ENCODE assay signal across 18 cellular contexts in the genomic region with DNA sequence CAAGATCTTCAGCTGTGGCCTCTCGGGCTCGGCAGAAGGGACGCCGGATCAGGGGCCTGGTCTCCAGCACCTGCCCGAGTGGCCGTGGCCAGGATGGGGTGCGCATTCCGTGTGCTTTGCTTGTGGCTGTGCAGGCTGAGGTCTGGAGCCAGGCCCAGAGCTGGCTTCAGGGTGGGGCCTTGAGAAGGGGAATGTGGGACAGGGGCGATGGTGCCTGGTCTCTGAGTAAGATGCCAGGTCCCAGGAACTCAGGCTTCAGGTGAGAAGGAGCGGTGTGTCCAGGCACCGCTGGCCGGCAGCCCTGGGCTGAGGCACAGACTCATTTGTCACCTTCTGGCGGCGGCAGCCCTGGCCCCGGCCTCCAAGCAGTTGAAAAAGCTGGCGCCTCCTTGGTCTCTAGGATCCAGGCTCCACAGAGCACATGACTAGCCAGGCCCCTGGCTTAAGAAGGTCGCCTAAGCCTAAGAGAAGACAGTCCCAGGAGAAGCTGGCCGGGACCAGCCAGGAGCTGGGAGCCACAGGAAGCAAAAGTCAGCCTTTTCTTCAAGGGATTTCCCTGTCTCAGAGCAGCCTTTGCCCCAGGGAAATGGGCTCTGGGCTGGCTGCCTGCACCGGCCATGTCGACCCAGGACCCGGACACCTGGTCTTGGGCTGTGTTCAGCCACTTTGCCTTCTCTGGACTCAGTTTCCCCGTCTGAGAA. TPM values are rescaled to one million over a fixed set of nuclear protein-coding genes. Genes with fewer than 3 reads are reported as not detected.
DNase-seq lines count a peak whose midpoint lies in the region; ATAC-seq, FAIRE-seq and TF ChIP-seq lines count a peak whose summit lies in the region.
"Had no signal": no experiment of that assay in that cellular context is flagged by ENCODE, and none has a peak within 500 bp of the region (broad histone marks: within the 10 kb centered on the region; RNA-seq: fewer than 3 reads in every experiment).

No MANE protein-coding gene starts in this region.

- DNase-seq in HCT116 (ENCODE audit: low read depth, low spot score) (no peak), WERI-Rb-1 (peak; percentile 66), HepG2 (ENCODE audit: low spot score) (no peak), posterior vena cava (ENCODE audit: low spot score) (peak; percentile 80), natural killer cell (no peak), amygdala (lab: John Stamatoyannopoulos, UW) (no peak), NCI-H128 (lab: John Stamatoyannopoulos, UW; ENCODE audit: unreplicated experiment) (no peak)
- DNase-seq: activated naive CD4-positive, alpha-beta T cell; activated T-cell treated with anti-CD3 and anti-CD28 coated beads for 4 hours; AML-193; colonic mucosa; kidney glomerular epithelial cell; NCI-H748 treated with DMSO at 0.1 percent for 48 hours; stimulated activated CD8-positive, alpha-beta memory T cell treated with anti-CD3 and anti-CD28 coated beads, Interleukin-4, amount 100 ng/mL, for 48 hours had no signal

- 0 out of 2 replicates have a peak, but pooled peaks have one; percentile 5 for ATAC-seq in HCT116
- ATAC-seq in HepG2 = peak; percentile 6; the same call in 1 of the 3 replicates
- ATAC-seq in HG03460 (IDR thresholded peaks at IDR 0.05; ENCODE audit: unreplicated experiment) = no peak
- ATAC-seq in natural killer cell = no peak

- peaks cover 0 to 39% of the 10 kb centered on the region in 2 experiments; a peak in 3 of 4 replicates for H3K4me1 ChIP-seq in HCT116 (ENCODE audit: control insufficient read depth in 1 of 2, insufficient read depth in 2 of 2, low read length in 2 of 2)
- no peaks in the 10 kb centered on the region for H3K4me1 ChIP-seq in HepG2 (ENCODE audit: insufficient read depth, low read length)
- H3K4me1 ChIP-seq: colonic mucosa had no signal

- intact Hi-C loops in HCT116 (cut with micrococcal nuclease) = no loop called here
- intact Hi-C loops in HepG2 (cut with micrococcal nuclease; ENCODE audit: unreplicated experiment) = no loop called here
- intact Hi-C loops in posterior vena cava (cut with DNase I) = no loop called here
- intact Hi-C loops in natural killer cell (cut with micrococcal nuclease) = no loop called here

- TF ChIP-seq POLR2A in HCT116 (IDR thresholded peaks at IDR 0.05; ENCODE audit: borderline replicate concordance, extremely low read depth, insufficient read depth, insufficient read length) (no peak), HepG2 (IDR thresholded peaks at IDR 0.05; ENCODE audit: insufficient read depth in 1 of 2, low read depth in 2 of 2, low read length in 2 of 2) (no peak)

- POLR2A ChIA-PET in HCT116 (lab: Charles Lee) (no interaction called here), HepG2 (lab: Yijun Ruan, JAX) (no interaction called here)

- TF ChIP-seq CTCF in HCT116 (IDR thresholded peaks at IDR 0.05 in 2 of 3, conservative IDR thresholded peaks at IDR 0.05 in 1 of 3; ENCODE audit: borderline replicate concordance in 1 of 3, insufficient read depth in 1 of 3, low read depth in 2 of 3, low read length in 2 of 3) = no peak
- no peak for TF ChIP-seq CTCF in WERI-Rb-1 (IDR thresholded peaks at IDR 0.05; ENCODE audit: low read depth, low read length)
- TF ChIP-seq CTCF in HepG2 (CRISPR knock-in tag; IDR thresholded peaks at IDR 0.05) = no peak
- TF ChIP-seq CTCF in natural killer cell (IDR thresholded peaks at IDR 0.05) = no peak

- no peaks in the 10 kb centered on the region for H3K9me3 Mint-ChIP-seq in natural killer cell

- no peak overlapping the region for H3K27ac Mint-ChIP-seq in natural killer cell

- RAD21 ChIA-PET in HCT116 (lab: Charles Lee; ENCODE audit: low non-redundant PET in 1 of 2, low total read pairs in 2 of 2, uncharacterized antibody in 2 of 2, unreplicated experiment in 2 of 2) = no interaction called here

- BruUV-seq in HCT116 (replicated peaks; lab: Mats Ljungman, UMichigan) (no TSS peak), HepG2 (replicated peaks; lab: Mats Ljungman, UMichigan) (no TSS peak)

- H3K4me3 Mint-ChIP-seq in natural killer cell = no peak overlapping the region

- WGBS in HepG2 (ENCODE audit: low lambda C conversion rate) = 28% methylated on average over 22 of the region's 22 CpGs

- H3K27me3 Mint-ChIP-seq in natural killer cell (ENCODE audit: low read depth in 2 of 2) = peaks cover 0 to 4% of the 10 kb centered on the region in 2 donors

- H3K9me2 ChIP-seq in HCT116 (ENCODE audit: insufficient read depth) = no peaks in the 10 kb centered on the region

- no peaks in the 10 kb centered on the region for H3K36me3 Mint-ChIP-seq in natural killer cell

- H4K20me1 ChIP-seq in HCT116 (ENCODE audit: insufficient read depth) (peaks cover 11% of the 10 kb centered on the region; the same call in 1 of the 2 replicates), HepG2 (ENCODE audit: insufficient read depth, low read length) (no peaks in the 10 kb centered on the region; the same call in 1 of the 2 replicates)

- H2AFZ ChIP-seq in HCT116 (ENCODE audit: low read depth, low read length, poor library complexity, severe bottlenecking) (no peak overlapping the region), HepG2 (ENCODE audit: low read length) (no peak overlapping the region)

- CTCF ChIA-PET in HCT116 (lab: Charles Lee) = interaction anchor here (1.3 to 2.6 kb wide), 2 partner anchors 21 to 30 kb away, joined by 4 to 13 read pairs; no protein-coding TSS in a partner anchor
- CTCF ChIA-PET in HepG2 (lab: Yijun Ruan, JAX; ENCODE audit: low intra/inter-chr PET ratio, low total read pairs) = no interaction called here

- H3K4me1 Mint-ChIP-seq in natural killer cell = peaks cover 0 to 4% of the 10 kb centered on the region in 2 donors

- H3K9me3 ChIP-seq in HCT116 (ENCODE audit: control insufficient read depth in 1 of 2, insufficient read depth in 1 of 2, low read depth in 1 of 2, low read length in 2 of 2) (no peaks in the 10 kb centered on the region), WERI-Rb-1 (ENCODE audit: severe bottlenecking) (no peaks in the 10 kb centered on the region), HepG2 (ENCODE audit: low read length) (no peaks in the 10 kb centered on the region)
- H3K9me3 ChIP-seq: colonic mucosa had no signal

- TF ChIP-seq EP300 in HepG2 (IDR thresholded peaks at IDR 0.05; ENCODE audit: low read depth in 2 of 2, low read length in 2 of 2) (no peak), HepG2 (CRISPR knock-in tag; IDR thresholded peaks at IDR 0.05; ENCODE audit: borderline replicate concordance) (no peak)

- H3K4me2 ChIP-seq in HCT116 (ENCODE audit: low read length) = no peak overlapping the region
- H3K4me2 ChIP-seq in HepG2 (ENCODE audit: low read depth, low read length) = no peak overlapping the region

- H3K36me3 ChIP-seq in HCT116 (ENCODE audit: control insufficient read depth in 1 of 2, insufficient read depth in 2 of 2, low read length in 2 of 2) (peaks cover 17 to 39% of the 10 kb centered on the region in 2 experiments; a peak in 3 of 4 replicates), WERI-Rb-1 (no peaks in the 10 kb centered on the region), HepG2 (replicated peaks in 1 of 2; ENCODE audit: control insufficient read depth in 1 of 2, insufficient read depth in 2 of 2, low read length in 2 of 2) (no peaks in the 10 kb centered on the region)
- H3K36me3 ChIP-seq: colonic mucosa had no signal

- H3K4me3 ChIP-seq in HCT116 (replicated peaks in 1 of 2; ENCODE audit: low read depth in 1 of 2, low read length in 2 of 2) (no peak overlapping the region), WERI-Rb-1 (ENCODE audit: low read depth, low read length) (no peak overlapping the region), HepG2 (replicated peaks in 1 of 3; ENCODE audit: insufficient read depth in 1 of 3, low read depth in 2 of 3, low read length in 3 of 3) (no peak overlapping the region)
- H3K4me3 ChIP-seq: colonic mucosa had no signal

- in situ Hi-C loops in HepG2 (cut with HindIII; ENCODE audit: extremely low pct_ligation_motif_present, low pct_unique_long_range_greater_than_20kb) = no loop called here

- H3K27ac ChIP-seq in HCT116 (ENCODE audit: low read depth, low read length) = peak overlapping the region; percentile 49; the same call in 1 of the 2 replicates
- peak overlapping the region; percentile 50 for H3K27ac ChIP-seq in WERI-Rb-1
- H3K27ac ChIP-seq in HepG2 (ENCODE audit: extremely low read length, insufficient read depth, low read length) = no peak overlapping the region
- H3K27ac ChIP-seq: colonic mucosa had no signal

- H3K27me3 ChIP-seq in HCT116 (ENCODE audit: insufficient read depth, low read length) (no peaks in the 10 kb centered on the region), WERI-Rb-1 (ENCODE audit: insufficient read depth, low read depth, severe bottlenecking) (no peaks in the 10 kb centered on the region), HepG2 (ENCODE audit: control insufficient read depth in 1 of 2, insufficient read depth in 2 of 2, low read length in 2 of 2) (peaks cover 30 to 84% of the 10 kb centered on the region in 2 experiments)
- H3K27me3 ChIP-seq: colonic mucosa had no signal

- H3K9ac ChIP-seq in HCT116 (ENCODE audit: low read length) (no peak overlapping the region), HepG2 (ENCODE audit: insufficient read depth, low read depth, low read length) (no peak overlapping the region)

- peaks cover 15% of the 10 kb centered on the region for H3K79me2 ChIP-seq in HCT116 (ENCODE audit: insufficient read depth, low read length)
- no peaks in the 10 kb centered on the region for H3K79me2 ChIP-seq in HepG2 (ENCODE audit: insufficient read depth, low read length)

- no peak for FAIRE-seq in HepG2 (lab: Jason Lieb, UNC)
- FAIRE-seq: G401.6, RCC 7860 had no signal

- no peak for TF ChIP-seq RAD21 in HCT116 (IDR thresholded peaks at IDR 0.05; ENCODE audit: low read depth)
- no peak for TF ChIP-seq RAD21 in HepG2 (CRISPR knock-in tag; IDR thresholded peaks at IDR 0.05)

RNA-seq across cellular contexts. Expression of gene MRGBP, which starts 35.1 kb away (rescaled TPM):
- 33.8 TPM for total RNA-seq in HCT116 (2021; ENCODE audit: unreplicated experiment)
- polyA plus RNA-seq in HCT116 (2012) = 28.7 and 30.0 TPM in 2 replicates
- total RNA-seq in HepG2 (2016; rRNA removed; fragmentation: Illumina TruSeq; extraction: Trizol) = 34.8 and 35.9 TPM in 2 replicates
- 79.0 and 80.7 TPM in 2 replicates for total RNA-seq in HepG2 (2016; cell fraction: cytosol; rRNA removed; fragmentation: Illumina TruSeq; extraction: Trizol; ENCODE audit: low read depth)
- total RNA-seq in HepG2 (2016; cell fraction: insoluble cytoplasmic fraction; rRNA removed; fragmentation: Illumina TruSeq; extraction: Trizol) = 31.8 and 38.7 TPM in 2 replicates
- total RNA-seq in HepG2 (2016; cell fraction: membrane; rRNA removed; fragmentation: Illumina TruSeq; extraction: Trizol) = 96.7 and 98.0 TPM in 2 replicates
- total RNA-seq in HepG2 (2016; cell fraction: nucleus; rRNA removed; fragmentation: Illumina TruSeq; extraction: Trizol) = 17.0 and 18.5 TPM in 2 replicates
- polyA plus RNA-seq in HepG2 (2011; rRNA removed) = 31.6 and 34.2 TPM in 2 replicates
- 30.7 and 37.2 TPM in 2 replicates for polyA plus RNA-seq in HepG2 (2011; cell fraction: cytosol; rRNA removed)
- 29.7 and 36.4 TPM in 2 replicates for polyA plus RNA-seq in HepG2 (2011; cell fraction: nucleus; rRNA removed)
- polyA plus RNA-seq in HepG2 (2012) = 21.6 and 23.1 TPM in 2 replicates
- polyA plus RNA-seq in HepG2 (2016; cell fraction: cytosol; fragmentation: Illumina TruSeq; extraction: Trizol; ENCODE audit: low read depth) = 88.5 and 96.5 TPM in 2 replicates
- 34.9 and 39.2 TPM in 2 replicates for polyA plus RNA-seq in HepG2 (2016; cell fraction: insoluble cytoplasmic fraction; fragmentation: Illumina TruSeq; extraction: Trizol; ENCODE audit: low read depth)
- 88.7 and 90.6 TPM in 2 replicates for polyA plus RNA-seq in HepG2 (2016; cell fraction: membrane; fragmentation: Illumina TruSeq; extraction: Trizol; ENCODE audit: low read depth)
- polyA plus RNA-seq in HepG2 (2016; cell fraction: nucleus; fragmentation: Illumina TruSeq; extraction: Trizol; ENCODE audit: insufficient read depth, low read depth) = 40.3 and 42.7 TPM in 2 replicates
- 21.2 and 36.8 TPM in 2 replicates for polyA minus RNA-seq in HepG2 (2011; rRNA and poly(A)+ RNA removed; ENCODE audit: low replicate concordance)
- polyA minus RNA-seq in HepG2 (2011; cell fraction: cytosol; rRNA and poly(A)+ RNA removed) = 12.7 and 13.0 TPM in 2 replicates
- 10.2 and 10.9 TPM in 2 replicates for polyA minus RNA-seq in HepG2 (2011; cell fraction: nucleus; rRNA and poly(A)+ RNA removed)
- total RNA-seq in posterior vena cava = 1 to 10 TPM; 5.0 to 8.0 TPM
- total RNA-seq in natural killer cell = 10 to 100 TPM in 2 of 3 donors, 1 to 10 TPM in 1; 8.3 to 12.8 (median 10.0) TPM

RNA-seq across cellular contexts. Expression of gene OGFR, which starts 43.4 kb away (rescaled TPM):
- total RNA-seq in HCT116 (2021; ENCODE audit: unreplicated experiment) (73.6 TPM), HepG2 (2016; rRNA removed; fragmentation: Illumina TruSeq; extraction: Trizol) (68.3 and 81.8 TPM in 2 replicates), posterior vena cava (10 to 100 TPM; 27.7 to 29.4 TPM), natural killer cell (10 to 100 TPM; 71.0 to 84.0 (median 83.0) TPM)
- polyA plus RNA-seq in HCT116 (2012) = 59.4 and 59.5 TPM in 2 replicates
- total RNA-seq in HepG2 (2016; cell fraction: cytosol; rRNA removed; fragmentation: Illumina TruSeq; extraction: Trizol; ENCODE audit: low read depth) = 6.3 and 8.7 TPM in 2 replicates
- total RNA-seq in HepG2 (2016; cell fraction: insoluble cytoplasmic fraction; rRNA removed; fragmentation: Illumina TruSeq; extraction: Trizol) = 58.8 and 84.2 TPM in 2 replicates
- 20.8 and 24.4 TPM in 2 replicates for total RNA-seq in HepG2 (2016; cell fraction: membrane; rRNA removed; fragmentation: Illumina TruSeq; extraction: Trizol)
- 33.8 and 41.3 TPM in 2 replicates for total RNA-seq in HepG2 (2016; cell fraction: nucleus; rRNA removed; fragmentation: Illumina TruSeq; extraction: Trizol)
- polyA plus RNA-seq in HepG2 (2011; rRNA removed) = 47.7 and 62.2 TPM in 2 replicates
- polyA plus RNA-seq in HepG2 (2011; cell fraction: cytosol; rRNA removed) = 58.6 and 82.5 TPM in 2 replicates
- polyA plus RNA-seq in HepG2 (2011; cell fraction: nucleus; rRNA removed) = 105 and 121 TPM in 2 replicates
- 34.0 and 38.1 TPM in 2 replicates for polyA plus RNA-seq in HepG2 (2012)
- 4.2 and 4.7 TPM in 2 replicates for polyA plus RNA-seq in HepG2 (2016; cell fraction: cytosol; fragmentation: Illumina TruSeq; extraction: Trizol; ENCODE audit: low read depth)
- polyA plus RNA-seq in HepG2 (2016; cell fraction: insoluble cytoplasmic fraction; fragmentation: Illumina TruSeq; extraction: Trizol; ENCODE audit: low read depth) = 68.1 and 77.5 TPM in 2 replicates
- polyA plus RNA-seq in HepG2 (2016; cell fraction: membrane; fragmentation: Illumina TruSeq; extraction: Trizol; ENCODE audit: low read depth) = 11.5 and 14.2 TPM in 2 replicates
- 103 and 104 TPM in 2 replicates for polyA plus RNA-seq in HepG2 (2016; cell fraction: nucleus; fragmentation: Illumina TruSeq; extraction: Trizol; ENCODE audit: insufficient read depth, low read depth)
- polyA minus RNA-seq in HepG2 (2011; rRNA and poly(A)+ RNA removed; ENCODE audit: low replicate concordance) = 38.5 and 45.1 TPM in 2 replicates
- polyA minus RNA-seq in HepG2 (2011; cell fraction: cytosol; rRNA and poly(A)+ RNA removed) = 39.4 and 42.5 TPM in 2 replicates
- polyA minus RNA-seq in HepG2 (2011; cell fraction: nucleus; rRNA and poly(A)+ RNA removed) = 15.1 and 20.0 TPM in 2 replicates

RNA-seq across cellular contexts. Expression of gene NTSR1, which starts 52.6 kb away (rescaled TPM):
- total RNA-seq in HCT116 (2021; ENCODE audit: unreplicated experiment) = 187 TPM
- polyA plus RNA-seq in HCT116 (2012) = 139 and 172 TPM in 2 replicates
- total RNA-seq in HepG2 (2016; rRNA removed; fragmentation: Illumina TruSeq; extraction: Trizol) = 0.09 TPM in 1 of 2 replicates, not detected in the other
- not detected in 2 replicates for total RNA-seq in HepG2 (2016; cell fraction: cytosol; rRNA removed; fragmentation: Illumina TruSeq; extraction: Trizol; ENCODE audit: low read depth)
- 0.04 TPM in 1 of 2 replicates, not detected in the other for total RNA-seq in HepG2 (2016; cell fraction: insoluble cytoplasmic fraction; rRNA removed; fragmentation: Illumina TruSeq; extraction: Trizol)
- total RNA-seq in HepG2 (2016; cell fraction: membrane; rRNA removed; fragmentation: Illumina TruSeq; extraction: Trizol) = 0.09 TPM in 1 of 2 replicates, not detected in the other
- 0.12 TPM in 1 of 2 replicates, not detected in the other for total RNA-seq in HepG2 (2016; cell fraction: nucleus; rRNA removed; fragmentation: Illumina TruSeq; extraction: Trizol)
- 0.12 and 0.17 TPM in 2 replicates for polyA plus RNA-seq in HepG2 (2011; rRNA removed)
- polyA plus RNA-seq in HepG2 (2011; cell fraction: cytosol; rRNA removed) = 0.09 and 0.12 TPM in 2 replicates
- polyA plus RNA-seq in HepG2 (2011; cell fraction: nucleus; rRNA removed) = 0.38 and 0.51 TPM in 2 replicates
- polyA plus RNA-seq in HepG2 (2012) = 0.09 and 0.19 TPM in 2 replicates
- polyA plus RNA-seq in HepG2 (2016; cell fraction: cytosol; fragmentation: Illumina TruSeq; extraction: Trizol; ENCODE audit: low read depth) = not detected in 2 replicates
- 0.08 TPM in 1 of 2 replicates, not detected in the other for polyA plus RNA-seq in HepG2 (2016; cell fraction: insoluble cytoplasmic fraction; fragmentation: Illumina TruSeq; extraction: Trizol; ENCODE audit: low read depth)
- 0.05 TPM in 1 of 2 replicates, not detected in the other for polyA plus RNA-seq in HepG2 (2016; cell fraction: membrane; fragmentation: Illumina TruSeq; extraction: Trizol; ENCODE audit: low read depth)
- polyA plus RNA-seq in HepG2 (2016; cell fraction: nucleus; fragmentation: Illumina TruSeq; extraction: Trizol; ENCODE audit: insufficient read depth, low read depth) = 0.35 and 0.41 TPM in 2 replicates
- 0.24 TPM in 1 of 2 replicates, not detected in the other for polyA minus RNA-seq in HepG2 (2011; rRNA and poly(A)+ RNA removed; ENCODE audit: low replicate concordance)
- polyA minus RNA-seq in HepG2 (2011; cell fraction: cytosol; rRNA and poly(A)+ RNA removed) = not detected in 2 replicates
- 0.12 and 0.13 TPM in 2 replicates for polyA minus RNA-seq in HepG2 (2011; cell fraction: nucleus; rRNA and poly(A)+ RNA removed)
- under 1 TPM in 1 of 2 donors, not detected in 1; 0.14 TPM for total RNA-seq in posterior vena cava
- under 1 TPM in 2 of 3 donors, not detected in 1; 0.11 to 0.45 TPM for total RNA-seq in natural killer cell
- total RNA-seq: aorta had no signal
- polyA plus RNA-seq: aorta had no signal

RNA-seq across cellular contexts. Expression of gene COL9A3, which starts 55.6 kb away (rescaled TPM):
- total RNA-seq in HCT116 (2021; ENCODE audit: unreplicated experiment) (29.7 TPM), HepG2 (2016; rRNA removed; fragmentation: Illumina TruSeq; extraction: Trizol) (53.3 and 204 TPM in 2 replicates), posterior vena cava (1 to 10 TPM; 1.0 to 1.9 TPM), natural killer cell (1 to 10 TPM in 1 of 3 donors, not detected in 2; 1.9 TPM)
- 15.9 and 20.7 TPM in 2 replicates for polyA plus RNA-seq in HCT116 (2012)
- 13.9 and 15.8 TPM in 2 replicates for total RNA-seq in HepG2 (2016; cell fraction: cytosol; rRNA removed; fragmentation: Illumina TruSeq; extraction: Trizol; ENCODE audit: low read depth)
- total RNA-seq in HepG2 (2016; cell fraction: insoluble cytoplasmic fraction; rRNA removed; fragmentation: Illumina TruSeq; extraction: Trizol) = 48.0 and 215 TPM in 2 replicates
- 19.3 and 20.8 TPM in 2 replicates for total RNA-seq in HepG2 (2016; cell fraction: membrane; rRNA removed; fragmentation: Illumina TruSeq; extraction: Trizol)
- 216 and 254 TPM in 2 replicates for total RNA-seq in HepG2 (2016; cell fraction: nucleus; rRNA removed; fragmentation: Illumina TruSeq; extraction: Trizol)
- polyA plus RNA-seq in HepG2 (2011; rRNA removed) = 155 and 175 TPM in 2 replicates
- polyA plus RNA-seq in HepG2 (2011; cell fraction: cytosol; rRNA removed) = 84.5 and 113 TPM in 2 replicates
- 1,291 and 1,782 TPM in 2 replicates for polyA plus RNA-seq in HepG2 (2011; cell fraction: nucleus; rRNA removed)
- 79.9 and 172 TPM in 2 replicates for polyA plus RNA-seq in HepG2 (2012)
- polyA plus RNA-seq in HepG2 (2016; cell fraction: cytosol; fragmentation: Illumina TruSeq; extraction: Trizol; ENCODE audit: low read depth) = 9.2 and 9.5 TPM in 2 replicates
- 55.1 and 66.2 TPM in 2 replicates for polyA plus RNA-seq in HepG2 (2016; cell fraction: insoluble cytoplasmic fraction; fragmentation: Illumina TruSeq; extraction: Trizol; ENCODE audit: low read depth)
- polyA plus RNA-seq in HepG2 (2016; cell fraction: membrane; fragmentation: Illumina TruSeq; extraction: Trizol; ENCODE audit: low read depth) = 17.0 and 20.1 TPM in 2 replicates
- 637 and 662 TPM in 2 replicates for polyA plus RNA-seq in HepG2 (2016; cell fraction: nucleus; fragmentation: Illumina TruSeq; extraction: Trizol; ENCODE audit: insufficient read depth, low read depth)
- 5.1 and 12.2 TPM in 2 replicates for polyA minus RNA-seq in HepG2 (2011; rRNA and poly(A)+ RNA removed; ENCODE audit: low replicate concordance)
- 23.0 and 25.3 TPM in 2 replicates for polyA minus RNA-seq in HepG2 (2011; cell fraction: cytosol; rRNA and poly(A)+ RNA removed)
- polyA minus RNA-seq in HepG2 (2011; cell fraction: nucleus; rRNA and poly(A)+ RNA removed) = 56.8 and 67.0 TPM in 2 replicates

Comparison
In these comparisons a context has a peak if more than half of its experiments do, and no peak if none do; other contexts are left out.
1. ATAC-seq: peak in HCT116 (single experiment) and HepG2 (single experiment); none in HG03460 (single experiment) and natural killer cell (0 of 3).
2. DNase-seq: peak in WERI-Rb-1 (single experiment) and posterior vena cava (single experiment); none in HCT116 (single experiment), HepG2 (single experiment), natural killer cell (single experiment), amygdala (0 of 56) and NCI-H128 (single experiment).
3. RNA of gene NTSR1, which starts 52.6 kb away (total RNA-seq): 187 TPM in HCT116 (single experiment); 0.14 TPM in posterior vena cava, 0.11 to 0.45 TPM in natural killer cell and 0.04 to 0.12 TPM in HepG2; every median in the first group is over 100 times any median in the second.
4. Of the 20 proteins assayed by ChIP-seq in both HepG2 and HCT116: peak only in HepG2: none; only in HCT116: POLR2AphosphoS5; in both: none; in neither: 19.